8 cellular contexts compared by ENCODE assay signal in genomic region chr5:173035904-173036707, GRCh38. TPM values are rescaled to one million over a fixed set of nuclear protein-coding genes. Genes with fewer than 3 reads are reported as not detected.
DNase-seq lines count a peak whose midpoint lies in the region; ATAC-seq and TF ChIP-seq lines count a peak whose summit lies in the region.

No MANE protein-coding gene starts in this region.

- BruUV-seq in HCT116 (replicated peaks; lab: Mats Ljungman, UMichigan): TSS peak; percentile 17

- H3K4me1 Mint-ChIP-seq in T-helper 1 cell treated with Interleukin-12 subunit alpha and Interleukin-12 subunit beta and Interleukin-4 antibody, amounts not matched to agents 30 μg/mL and 1 μg/mL, for 36 hours (ENCODE audit: low read depth): peaks cover 41% of the 10 kb centered on the region

- H3K27ac Mint-ChIP-seq in T-helper 1 cell treated with Interleukin-12 subunit alpha and Interleukin-12 subunit beta and Interleukin-4 antibody, amounts not matched to agents 30 μg/mL and 1 μg/mL, for 36 hours: peak overlapping the region; percentile 95

- TF ChIP-seq RAD21 in HCT116 (IDR thresholded peaks at IDR 0.05; ENCODE audit: low read depth): no peak

- no peaks in the 10 kb centered on the region for H3K4me1 ChIP-seq in HCT116 (ENCODE audit: control insufficient read depth in 1 of 2, insufficient read depth in 2 of 2, low read length in 2 of 2)
- H3K4me1 ChIP-seq in mucosa of rectum (ENCODE audit: control insufficient read depth in 2 of 2, insufficient read depth in 2 of 2, low read length in 2 of 2): peaks cover 0 to 4% of the 10 kb centered on the region in 2 donors

- no peaks in the 10 kb centered on the region for H3K9me2 ChIP-seq in HCT116 (ENCODE audit: insufficient read depth)

- intact Hi-C loops in HCT116 (cut with micrococcal nuclease): no loop called here

- POLR2A ChIA-PET in HCT116 (lab: Charles Lee): no interaction called here

- no peak overlapping the region for H3K4me2 ChIP-seq in HCT116 (ENCODE audit: low read length)

- H3K9me3 Mint-ChIP-seq in T-helper 1 cell treated with Interleukin-12 subunit alpha and Interleukin-12 subunit beta and Interleukin-4 antibody, amounts not matched to agents 30 μg/mL and 1 μg/mL, for 36 hours: no peaks in the 10 kb centered on the region

- ATAC-seq in GM18868 (IDR thresholded peaks at IDR 0.05; ENCODE audit: unreplicated experiment) (peak; percentile 58), HCT116 (no peak), left lobe of liver (no peak)

- peak overlapping the region; percentile 84 for H3K4me3 Mint-ChIP-seq in T-helper 1 cell treated with Interleukin-12 subunit alpha and Interleukin-12 subunit beta and Interleukin-4 antibody, amounts not matched to agents 30 μg/mL and 1 μg/mL, for 36 hours

- no peak for TF ChIP-seq CTCF in HCT116 (IDR thresholded peaks at IDR 0.05 in 2 of 3, conservative IDR thresholded peaks at IDR 0.05 in 1 of 3; ENCODE audit: borderline replicate concordance in 1 of 3, insufficient read depth in 1 of 3, low read depth in 2 of 3, low read length in 2 of 3)

- no peak for TF ChIP-seq POLR2A in HCT116 (IDR thresholded peaks at IDR 0.05; ENCODE audit: borderline replicate concordance, extremely low read depth, insufficient read depth, insufficient read length)

- no peak overlapping the region for H2AFZ ChIP-seq in HCT116 (ENCODE audit: low read depth, low read length, poor library complexity, severe bottlenecking)

- no peaks in the 10 kb centered on the region for H4K20me1 ChIP-seq in HCT116 (ENCODE audit: insufficient read depth)

- H3K79me2 ChIP-seq in HCT116 (ENCODE audit: insufficient read depth, low read length): peaks cover 11% of the 10 kb centered on the region

- CTCF ChIA-PET in HCT116 (lab: Charles Lee): no interaction called here

- peaks cover 16% of the 10 kb centered on the region for H3K36me3 Mint-ChIP-seq in T-helper 1 cell treated with Interleukin-12 subunit alpha and Interleukin-12 subunit beta and Interleukin-4 antibody, amounts not matched to agents 30 μg/mL and 1 μg/mL, for 36 hours (ENCODE audit: low read depth)

- H3K9ac ChIP-seq in HCT116 (ENCODE audit: low read length) (no peak overlapping the region), mucosa of rectum (ENCODE audit: low read depth in 1 of 2, low read length in 2 of 2) (no peak overlapping the region)

- RAD21 ChIA-PET in HCT116 (lab: Charles Lee; ENCODE audit: low non-redundant PET in 1 of 2, low total read pairs in 2 of 2, uncharacterized antibody in 2 of 2, unreplicated experiment in 2 of 2): no interaction called here

- H3K27me3 Mint-ChIP-seq in T-helper 1 cell treated with Interleukin-12 subunit alpha and Interleukin-12 subunit beta and Interleukin-4 antibody, amounts not matched to agents 30 μg/mL and 1 μg/mL, for 36 hours (ENCODE audit: low read depth): no peaks in the 10 kb centered on the region

- H3K36me3 ChIP-seq in HCT116 (ENCODE audit: control insufficient read depth in 1 of 2, insufficient read depth in 2 of 2, low read length in 2 of 2): peaks cover 0 to 6% of the 10 kb centered on the region in 2 experiments; a peak in 2 of 4 replicates
- H3K36me3 ChIP-seq in mucosa of rectum (ENCODE audit: control insufficient read depth in 2 of 2, insufficient read depth in 2 of 2, low read length in 2 of 2): peaks cover 3 to 12% of the 10 kb centered on the region in 2 donors

- H3K27me3 ChIP-seq in HCT116 (ENCODE audit: insufficient read depth, low read length) (no peaks in the 10 kb centered on the region), mucosa of rectum (ENCODE audit: control insufficient read depth in 2 of 2, insufficient read depth in 2 of 2, low read length in 2 of 2) (no peaks in the 10 kb centered on the region)

- no peak overlapping the region for H3K27ac ChIP-seq in HCT116 (ENCODE audit: low read depth, low read length)
- H3K27ac ChIP-seq in mucosa of rectum (ENCODE audit: low read depth in 2 of 2, low read length in 2 of 2): peak overlapping the region; percentile 48 to 63

- 0 out of 4 replicates have a peak, but pooled peaks cover 0 to 6% of the 10 kb centered on the region in 2 experiments for H3K9me3 ChIP-seq in HCT116 (ENCODE audit: control insufficient read depth in 1 of 2, insufficient read depth in 1 of 2, low read depth in 1 of 2, low read length in 2 of 2)
- H3K9me3 ChIP-seq in mucosa of rectum (ENCODE audit: control insufficient read depth in 2 of 2, low read length in 2 of 2): no peaks in the 10 kb centered on the region

- no peak overlapping the region for H3K4me3 ChIP-seq in HCT116 (replicated peaks in 1 of 2; ENCODE audit: low read depth in 1 of 2, low read length in 2 of 2)
- peak overlapping the region in 1 of 2 donors; percentile 32 for H3K4me3 ChIP-seq in mucosa of rectum (ENCODE audit: low read length in 2 of 2)

- DNase-seq in HCT116 (ENCODE audit: low read depth, low spot score) (no peak), HCEC 1CT (no peak), iPS-NIHi11 (ENCODE audit: low spot score) (no peak), left lobe of liver (ENCODE audit: low spot score) (no peak), NCI-H2196 treated with DMSO at 0.1 percent for 48 hours (lab: John Stamatoyannopoulos, UW; ENCODE audit: unreplicated experiment) (no peak)

TF ChIP-seq in HCT116, 20 proteins besides CTCF, POLR2A, EP300 and RAD21:
- TF ChIP-seq MAX (IDR thresholded peaks at IDR 0.05): no peak
- no peak for TF ChIP-seq SRF (IDR thresholded peaks at IDR 0.05; ENCODE audit: low read depth)

RNA-seq across cellular contexts. Expression of gene CREBRF, which starts 20.0 kb away (rescaled TPM):
- total RNA-seq in HCT116 (2021; ENCODE audit: unreplicated experiment) (7.7 TPM), left lobe of liver (10.2 TPM)
- 4.0 and 4.1 TPM in 2 replicates for polyA plus RNA-seq in HCT116 (2012)

RNA-seq across cellular contexts. Expression of gene ATP6V0E1, which starts 52.5 kb away (rescaled TPM):
- total RNA-seq in HCT116 (2021; ENCODE audit: unreplicated experiment): 84.6 TPM
- polyA plus RNA-seq in HCT116 (2012): 98.7 and 102 TPM in 2 replicates
- total RNA-seq in left lobe of liver: 110 TPM
